In the genomic region with DNA sequence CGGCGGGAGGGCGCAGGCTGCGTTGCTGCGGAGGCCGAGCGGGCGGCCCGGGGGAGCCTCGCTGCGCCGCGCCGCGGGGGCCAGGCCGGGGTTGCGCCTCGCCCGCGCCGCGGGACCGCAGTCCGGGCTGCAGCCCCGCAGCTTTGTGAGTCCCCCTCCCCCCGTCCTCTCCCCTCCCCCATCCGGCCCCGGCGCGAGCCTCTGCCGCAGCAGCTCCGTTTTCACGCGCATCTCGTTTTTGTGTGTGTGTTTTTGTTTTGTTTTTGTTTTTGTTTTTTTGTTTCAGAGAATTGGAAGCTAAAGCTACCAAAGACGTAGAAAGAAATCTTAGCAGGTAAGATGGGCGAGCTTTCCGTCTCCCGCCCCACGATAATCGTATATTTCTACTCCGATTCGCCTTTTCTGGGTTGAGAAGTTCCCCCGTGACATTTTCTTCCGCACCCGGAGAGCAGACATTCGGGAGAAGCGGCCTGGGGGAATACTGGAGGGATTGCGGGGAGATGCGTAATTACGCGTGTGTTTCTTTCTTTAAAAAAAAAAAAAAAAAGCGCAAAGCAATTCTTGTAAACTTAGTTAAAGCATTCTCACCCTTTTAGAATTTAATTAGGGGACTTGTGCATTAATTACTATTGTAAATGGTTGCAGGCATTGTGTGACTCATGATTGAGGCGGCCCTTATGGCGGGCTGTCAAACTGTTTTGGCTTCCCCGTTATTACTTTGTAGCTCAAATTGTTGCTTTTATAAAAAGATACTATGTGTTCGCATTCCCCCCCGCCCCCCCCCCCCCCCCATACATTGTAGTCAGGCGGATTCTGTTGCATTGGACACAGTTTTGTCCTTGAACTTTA, we compare ENCODE assay signal across 8 cellular contexts. TPM values are rescaled to one million over a fixed set of nuclear protein-coding genes. Genes with fewer than 3 reads are reported as not detected.
DNase-seq lines count a peak whose midpoint lies in the region; ATAC-seq and TF ChIP-seq lines count a peak whose summit lies in the region.

No MANE protein-coding gene starts in this region.

- TF ChIP-seq POLR2A in transverse colon (IDR thresholded peaks at IDR 0.05) = no peak

- 0 to 1% methylated on average over 24 to 49 of the region's 59 CpGs for WGBS in transverse colon (ENCODE audit: low coverage in 1 of 2), 2 donors

- no peaks in the 10 kb centered on the region for H3K36me3 ChIP-seq in transverse colon

- in situ Hi-C loops in transverse colon (cut with MboI; ENCODE audit: low pct_ligation_motif_present in 1 of 4, low pct_unique_long_range_greater_than_20kb in 1 of 4, low sequenced_read_pairs in 3 of 4) = no loop called here

- peak overlapping the region; percentile 95 to 97 (median 96) for H3K27ac ChIP-seq in transverse colon

- ATAC-seq in activated CD8-positive, alpha-beta memory T cell treated with anti-CD3 and anti-CD28 coated beads, Interleukin-2, amount 10 ng/mL, durations not matched to agents 7 days and 5 days = peak; percentile 59
- peak; percentile 27 for ATAC-seq in activated CD8-positive, alpha-beta T cell treated with anti-CD3 and anti-CD28 coated beads for 36 hours
- peak in 1 of 2 donors; percentile 24 for ATAC-seq in naive B cell (ENCODE audit: low read depth in 2 of 2)

- H3K27me3 ChIP-seq in transverse colon = no peaks in the 10 kb centered on the region

- TF ChIP-seq EP300 in transverse colon (IDR thresholded peaks at IDR 0.05; ENCODE audit: low read depth) = no peak

- POLR2A ChIA-PET in activated CD8-positive, alpha-beta T cell treated with anti-CD3 and anti-CD28 coated beads for 36 hours (lab: Charles Lee) = interaction anchor here (0.7 to 1.6 kb wide), 8 partner anchors 11 to 189 kb away, joined by 3 to 7 read pairs (median 4); no protein-coding TSS in a partner anchor

- peaks cover 3 to 49% (median 31%) of the 10 kb centered on the region in 4 donors for H3K4me1 ChIP-seq in transverse colon

- no peaks in the 10 kb centered on the region for H3K9me3 ChIP-seq in transverse colon

- peak overlapping the region; percentile 99 for H3K27ac Mint-ChIP-seq in activated CD8-positive, alpha-beta memory T cell treated with anti-CD3 and anti-CD28 coated beads, Interleukin-2, amount 10 ng/mL, durations not matched to agents 7 days and 5 days
- peak overlapping the region; percentile 96 to 98 (median 98) for H3K27ac Mint-ChIP-seq in IgD-negative memory B cell
- H3K27ac Mint-ChIP-seq in activated CD8-positive, alpha-beta T cell treated with anti-CD3 and anti-CD28 coated beads for 36 hours = peak overlapping the region; percentile 99
- peak overlapping the region; percentile 94 to 99 (median 96) for H3K27ac Mint-ChIP-seq in naive B cell

- TF ChIP-seq CTCF in activated CD8-positive, alpha-beta T cell treated with anti-CD3 and anti-CD28 coated beads for 36 hours (IDR thresholded peaks at IDR 0.05) = no peak
- TF ChIP-seq CTCF in epithelial cell of esophagus (IDR thresholded peaks at IDR 0.05; ENCODE audit: insufficient read depth, low read depth, low read length, missing control alignments) (no peak), transverse colon (IDR thresholded peaks at IDR 0.05) (no peak)

- CTCF ChIA-PET in activated CD8-positive, alpha-beta memory T cell treated with anti-CD3 and anti-CD28 coated beads, Interleukin-2, amount 10 ng/mL, durations not matched to agents 7 days and 5 days (lab: Charles Lee) = interaction anchor here (0.7 kb wide), 2 partner anchors 10 to 382 kb away, joined by 3 read pairs; no protein-coding TSS in a partner anchor
- CTCF ChIA-PET in activated CD8-positive, alpha-beta T cell treated with anti-CD3 and anti-CD28 coated beads for 36 hours (lab: Charles Lee) = interaction anchor here (0.7 to 2.1 kb wide), 4 partner anchors 15 to 28 kb away, joined by 3 to 5 read pairs (median 4); no protein-coding TSS in a partner anchor

- H3K36me3 Mint-ChIP-seq in activated CD8-positive, alpha-beta memory T cell treated with anti-CD3 and anti-CD28 coated beads, Interleukin-2, amount 10 ng/mL, durations not matched to agents 7 days and 5 days = peaks cover 25% of the 10 kb centered on the region
- H3K36me3 Mint-ChIP-seq in IgD-negative memory B cell (peaks cover 3% of the 10 kb centered on the region), naive B cell (peaks cover 0 to 7% of the 10 kb centered on the region in 2 donors)
- peaks cover 34% of the 10 kb centered on the region for H3K36me3 Mint-ChIP-seq in activated CD8-positive, alpha-beta T cell treated with anti-CD3 and anti-CD28 coated beads for 36 hours (ENCODE audit: low read depth)

- H3K4me1 Mint-ChIP-seq in activated CD8-positive, alpha-beta memory T cell treated with anti-CD3 and anti-CD28 coated beads, Interleukin-2, amount 10 ng/mL, durations not matched to agents 7 days and 5 days = peaks cover 32% of the 10 kb centered on the region
- peaks cover 33 to 45% (median 36%) of the 10 kb centered on the region in 3 donors for H3K4me1 Mint-ChIP-seq in IgD-negative memory B cell
- H3K4me1 Mint-ChIP-seq in activated CD8-positive, alpha-beta T cell treated with anti-CD3 and anti-CD28 coated beads for 36 hours (ENCODE audit: low read depth) = peaks cover 46% of the 10 kb centered on the region
- H3K4me1 Mint-ChIP-seq in naive B cell = peaks cover 39 to 52% (median 44%) of the 10 kb centered on the region in 3 donors

- peak overlapping the region; percentile 90 for H3K4me3 ChIP-seq in epithelial cell of esophagus (ENCODE audit: low read length)
- H3K4me3 ChIP-seq in transverse colon = peak overlapping the region; percentile 54 to 95 (median 84)

- no peaks in the 10 kb centered on the region for H3K27me3 Mint-ChIP-seq in activated CD8-positive, alpha-beta memory T cell treated with anti-CD3 and anti-CD28 coated beads, Interleukin-2, amount 10 ng/mL, durations not matched to agents 7 days and 5 days
- H3K27me3 Mint-ChIP-seq in IgD-negative memory B cell = no peaks in the 10 kb centered on the region
- H3K27me3 Mint-ChIP-seq in activated CD8-positive, alpha-beta T cell treated with anti-CD3 and anti-CD28 coated beads for 36 hours = no peaks in the 10 kb centered on the region
- no peaks in the 10 kb centered on the region for H3K27me3 Mint-ChIP-seq in naive B cell

- DNase-seq in activated CD8-positive, alpha-beta memory T cell treated with anti-CD3 and anti-CD28 coated beads, Interleukin-2, amount 10 ng/mL, durations not matched to agents 7 days and 5 days = peak; percentile 47
- no peak for DNase-seq in activated CD8-positive, alpha-beta memory T cell treated with anti-CD3 and anti-CD28 coated beads for 24 hours
- peak; percentile 61 for DNase-seq in activated CD8-positive, alpha-beta T cell treated with anti-CD3 and anti-CD28 coated beads for 36 hours
- peak; percentile 49 for DNase-seq in epithelial cell of esophagus (ENCODE audit: low read depth)
- DNase-seq in naive B cell = no peak
- peak; percentile 43 for DNase-seq in transverse colon
- DNase-seq in posterior vena cava (ENCODE audit: low spot score) = no peak

- intact Hi-C loops in activated CD8-positive, alpha-beta T cell treated with anti-CD3 and anti-CD28 coated beads for 36 hours (cut with micrococcal nuclease) = no loop called here
- intact Hi-C loops in transverse colon (cut with DNase I; ENCODE audit: low total_unique reads) = loop anchor here (10.0 kb wide), 1 partner anchor 85 kb away; no protein-coding TSS in a partner anchor
- intact Hi-C loops in posterior vena cava (cut with DNase I) = no loop called here

- peak overlapping the region; percentile 92 for H3K4me3 Mint-ChIP-seq in activated CD8-positive, alpha-beta memory T cell treated with anti-CD3 and anti-CD28 coated beads, Interleukin-2, amount 10 ng/mL, durations not matched to agents 7 days and 5 days
- H3K4me3 Mint-ChIP-seq in IgD-negative memory B cell (peak overlapping the region; percentile 94 to 99 (median 98)), naive B cell (peak overlapping the region; percentile 92 to 99 (median 98))
- peak overlapping the region; percentile 96 for H3K4me3 Mint-ChIP-seq in activated CD8-positive, alpha-beta T cell treated with anti-CD3 and anti-CD28 coated beads for 36 hours

- no peaks in the 10 kb centered on the region for H3K9me3 Mint-ChIP-seq in activated CD8-positive, alpha-beta memory T cell treated with anti-CD3 and anti-CD28 coated beads, Interleukin-2, amount 10 ng/mL, durations not matched to agents 7 days and 5 days (ENCODE audit: low read depth)
- H3K9me3 Mint-ChIP-seq in IgD-negative memory B cell (no peaks in the 10 kb centered on the region), naive B cell (no peaks in the 10 kb centered on the region)
- no peaks in the 10 kb centered on the region for H3K9me3 Mint-ChIP-seq in activated CD8-positive, alpha-beta T cell treated with anti-CD3 and anti-CD28 coated beads for 36 hours

RNA-seq across cellular contexts. Expression of a gene that starts 0.7 kb away (rescaled TPM):
- 10 to 100 TPM; 38.9 to 39.6 TPM for total RNA-seq in activated CD8-positive, alpha-beta memory T cell treated with anti-CD3 and anti-CD28 coated beads, Interleukin-2, amount 10 ng/mL, durations not matched to agents 7 days and 5 days
- polyA plus RNA-seq in IgD-negative memory B cell = 26.3 TPM
- total RNA-seq in activated CD8-positive, alpha-beta T cell treated with anti-CD3 and anti-CD28 coated beads for 36 hours = 10 to 100 TPM; 27.7 to 28.9 TPM
- 10 to 100 TPM in 4 of 6 donors, 1 to 10 TPM in 2; 1.9 to 23.1 (median 13.1) TPM for polyA plus RNA-seq in naive B cell (ENCODE audit: low read depth in 6 of 6)
- 10 to 100 TPM; 48.2 to 77.2 (median 54.8) TPM for total RNA-seq in transverse colon
- total RNA-seq in posterior vena cava = 10 to 100 TPM; 51.7 to 58.3 TPM

Comparison
In these comparisons a context has a peak if more than half of its experiments do, and no peak if none do; other contexts are left out.
1. DNase-seq: peak in activated CD8-positive, alpha-beta memory T cell treated with anti-CD3 and anti-CD28 coated beads, Interleukin-2, amount 10 ng/mL, durations not matched to agents 7 days and 5 days (single experiment), activated CD8-positive, alpha-beta T cell treated with anti-CD3 and anti-CD28 coated beads for 36 hours (single experiment), epithelial cell of esophagus (single experiment) and transverse colon (single experiment); none in activated CD8-positive, alpha-beta memory T cell treated with anti-CD3 and anti-CD28 coated beads for 24 hours (single experiment), naive B cell (single experiment) and posterior vena cava (single experiment).
2. Peak in every context shown above with its lines, with median percentiles within 50 percentile points of each other: H3K27ac Mint-ChIP-seq and H3K4me3 Mint-ChIP-seq.